23 cellular contexts compared by ENCODE assay signal in the genomic region with DNA sequence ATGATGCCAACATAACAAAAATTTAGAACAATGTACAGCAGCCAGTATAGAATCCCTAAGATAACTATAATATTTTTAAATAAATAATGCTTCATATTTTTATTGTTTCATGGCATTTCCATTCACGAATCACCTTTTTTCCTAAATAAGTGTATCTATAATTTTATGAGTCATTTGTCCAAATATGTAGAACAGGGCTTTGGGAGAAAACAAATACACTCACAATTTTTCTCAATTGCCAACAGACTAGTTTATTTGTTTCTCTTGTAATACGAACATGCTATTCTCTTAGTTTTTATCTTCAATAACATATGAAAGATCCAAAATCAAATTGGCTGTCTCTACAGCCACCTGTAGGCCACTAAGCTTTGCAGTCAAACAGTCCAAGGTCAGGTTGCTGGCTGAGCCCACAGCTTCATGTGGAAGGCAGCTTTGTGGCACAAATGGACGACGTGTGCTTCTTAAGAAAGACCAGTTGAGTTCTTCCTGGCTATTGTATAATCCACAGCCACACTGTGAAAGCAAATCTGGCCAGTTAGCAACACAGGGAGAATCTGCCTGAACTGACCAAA.
"Had no signal": no experiment of that assay in that cellular context is flagged by ENCODE, and none has a peak within 500 bp of the region (broad histone marks: within the 10 kb centered on the region; RNA-seq: fewer than 3 reads in every experiment).

No MANE protein-coding gene starts in this region.

- DNase-seq: cortex of kidney; effector CD4-positive, alpha-beta T cell; foreskin fibroblast; gastrocnemius medialis; head of caudate nucleus; mesenchymal stem cell; midbrain; naive thymus-derived CD4-positive, alpha-beta T cell; nephron progenitor cell; psoas muscle; stimulated activated CD4-positive, alpha-beta T cell treated with anti-CD3 and anti-CD28 coated beads, Interleukin-12 subunit alpha, Interleukin-12 subunit beta, amount 100 ng/mL, for 4 hours; stimulated activated CD4-positive, alpha-beta T cell treated with anti-CD3 and anti-CD28 coated beads, Interleukin-1b, Interleukin-23, amount 100 ng/mL, for 48 hours; stimulated activated CD4-positive, alpha-beta T cell treated with anti-CD3 and anti-CD28 coated beads, Interleukin-4, amount 100 ng/mL, for 1 hour; stimulated activated CD8-positive, alpha-beta memory T cell treated with anti-CD3 and anti-CD28 coated beads, Interleukin-4, amount 100 ng/mL, for 48 hours; stimulated activated naive CD4-positive, alpha-beta T cell; stimulated activated naive CD8-positive, alpha-beta T cell treated with anti-CD3 and anti-CD28 coated beads, Interleukin-15, amount 100 ng/mL, for 72 hours; transverse colon had no signal

- H3K4me1 ChIP-seq: gastrocnemius medialis, psoas muscle, suprapubic skin, transverse colon had no signal

- H3K27me3 ChIP-seq: gastrocnemius medialis, suprapubic skin, transverse colon had no signal

- H3K9me3 ChIP-seq: gastrocnemius medialis, psoas muscle, suprapubic skin, transverse colon had no signal

- H3K4me3 ChIP-seq: gastrocnemius medialis, psoas muscle, smooth muscle cell, suprapubic skin, transverse colon had no signal

- ATAC-seq: esophagus mucosa; gastrocnemius medialis; naive thymus-derived CD4-positive, alpha-beta T cell; psoas muscle; sciatic nerve; stimulated activated naive CD8-positive, alpha-beta T cell treated with anti-CD3 and anti-CD28 coated beads, Interleukin-15, amount 100 ng/mL, for 72 hours had no signal

- FAIRE-seq: keratinocyte had no signal

- H3K27ac ChIP-seq: epithelial cell of prostate, gastrocnemius medialis, psoas muscle, suprapubic skin, transverse colon had no signal

- H3K4me2 ChIP-seq: smooth muscle cell had no signal
